1 cellular context compared by ENCODE assay signal in the genomic region with DNA sequence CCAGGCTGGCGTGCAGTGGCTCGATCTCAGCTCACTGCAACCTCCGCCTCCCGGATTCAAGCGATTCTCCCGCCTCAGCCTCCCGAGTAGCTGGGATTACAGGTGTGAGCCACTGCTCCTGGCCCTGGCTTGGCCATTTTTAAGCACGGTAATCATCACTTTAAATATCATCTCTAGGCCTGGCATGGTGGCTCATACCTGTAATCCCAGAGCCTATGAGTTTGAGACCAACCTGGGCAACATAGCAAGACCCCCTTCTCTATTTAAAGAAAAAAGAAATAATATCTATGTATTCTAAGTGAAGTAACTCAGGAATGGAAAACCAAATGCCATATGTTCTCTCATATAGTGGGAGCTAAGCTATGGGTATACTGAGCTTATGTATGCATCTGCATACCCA. TPM values are rescaled to one million over a fixed set of nuclear protein-coding genes. Genes with fewer than 3 reads are reported as not detected.
"Had no signal": no experiment of that assay in that cellular context is flagged by ENCODE, and none has a peak within 500 bp of the region (broad histone marks: within the 10 kb centered on the region; RNA-seq: fewer than 3 reads in every experiment).

No MANE protein-coding gene starts in this region.

RNA-seq across cellular contexts. Expression of a gene that starts 4.8 kb away (rescaled TPM):
- total RNA-seq: G401 had no signal
